9 cellular contexts compared by ENCODE assay signal in genomic region chr15:52783929-52784798, GRCh38. TPM values are rescaled to one million over a fixed set of nuclear protein-coding genes. Genes with fewer than 3 reads are reported as not detected.
DNase-seq lines count a peak whose midpoint lies in the region; ATAC-seq, FAIRE-seq and TF ChIP-seq lines count a peak whose summit lies in the region.
"Had no signal": no experiment of that assay in that cellular context is flagged by ENCODE, and none has a peak within 500 bp of the region (broad histone marks: within the 10 kb centered on the region; RNA-seq: fewer than 3 reads in every experiment).

No MANE protein-coding gene starts in this region.

- no peak for FAIRE-seq in D721Med (lab: Jason Lieb, UNC)
- FAIRE-seq: TTC549 had no signal

- no peak for ATAC-seq in central memory CD8-positive, alpha-beta T cell (replicated peaks; ENCODE audit: extremely low read depth, poor library complexity, severe bottlenecking)
- no peak for ATAC-seq in naive B cell (ENCODE audit: low read depth in 2 of 2)

- peaks cover 15% of the 10 kb centered on the region for H3K4me1 Mint-ChIP-seq in central memory CD8-positive, alpha-beta T cell
- peaks cover 24 to 56% (median 39%) of the 10 kb centered on the region in 3 donors for H3K4me1 Mint-ChIP-seq in naive B cell

- no peak overlapping the region for H3K27ac Mint-ChIP-seq in central memory CD8-positive, alpha-beta T cell (ENCODE audit: low read depth)
- H3K27ac Mint-ChIP-seq in naive B cell = peak overlapping the region in 3 of 6 donors; percentile 72 to 92 (median 88)

- H3K36me3 Mint-ChIP-seq in central memory CD8-positive, alpha-beta T cell (ENCODE audit: insufficient read depth) = peaks cover 2% of the 10 kb centered on the region
- H3K36me3 Mint-ChIP-seq in naive B cell = no peaks in the 10 kb centered on the region

- no peaks in the 10 kb centered on the region for H3K9me3 ChIP-seq in MG63

- H3K36me3 ChIP-seq in MG63 = no peaks in the 10 kb centered on the region

- peaks cover 100% of the 10 kb centered on the region for H3K27me3 Mint-ChIP-seq in central memory CD8-positive, alpha-beta T cell
- H3K27me3 Mint-ChIP-seq in naive B cell = peaks cover 48 to 66% (median 56%) of the 10 kb centered on the region in 3 donors

- peak; percentile 43 for TF ChIP-seq CTCF in D721Med (IDR thresholded peaks at IDR 0.05; ENCODE audit: insufficient read depth, missing control alignments)

- H3K27me3 ChIP-seq in MG63 = peaks cover 95% of the 10 kb centered on the region

- H3K9me3 Mint-ChIP-seq in central memory CD8-positive, alpha-beta T cell = no peaks in the 10 kb centered on the region
- peaks cover 0 to 17% (median 4%) of the 10 kb centered on the region in 7 donors for H3K9me3 Mint-ChIP-seq in naive B cell

- DNase-seq in D721Med (ENCODE audit: insufficient read length, low spot score) (no peak), MG63 (peak; percentile 33), naive B cell (no peak), COLO829 (ENCODE audit: low spot score) (no peak), DMS153 (lab: John Stamatoyannopoulos, UW) (no peak), NCI-H446 treated with DMSO at 0.1 percent for 48 hours (lab: John Stamatoyannopoulos, UW) (no peak), NCI-H2107 treated with DMSO at 0.1 percent for 48 hours (lab: John Stamatoyannopoulos, UW; ENCODE audit: unreplicated experiment) (no peak)
- no peak for DNase-seq in central memory CD8-positive, alpha-beta T cell (ENCODE audit: low spot score in 2 of 2)

- H3K4me3 ChIP-seq in MG63 = no peak overlapping the region

- peak overlapping the region; percentile 16 for H3K4me3 Mint-ChIP-seq in central memory CD8-positive, alpha-beta T cell
- peak overlapping the region in 5 of 8 donors; percentile 30 to 74 (median 66) for H3K4me3 Mint-ChIP-seq in naive B cell

RNA-seq across cellular contexts. Expression of gene ONECUT1, which starts 6.0 kb away (rescaled TPM):
- not detected in 2 replicates for total RNA-seq in MG63 (2014; rRNA removed; shearing (Covaris generic); ENCODE audit: low replicate concordance)
- polyA plus RNA-seq in naive B cell (ENCODE audit: low read depth in 6 of 6) = not detected
